Comparison of ENCODE assay signal across 9 cellular contexts in the genomic region with DNA sequence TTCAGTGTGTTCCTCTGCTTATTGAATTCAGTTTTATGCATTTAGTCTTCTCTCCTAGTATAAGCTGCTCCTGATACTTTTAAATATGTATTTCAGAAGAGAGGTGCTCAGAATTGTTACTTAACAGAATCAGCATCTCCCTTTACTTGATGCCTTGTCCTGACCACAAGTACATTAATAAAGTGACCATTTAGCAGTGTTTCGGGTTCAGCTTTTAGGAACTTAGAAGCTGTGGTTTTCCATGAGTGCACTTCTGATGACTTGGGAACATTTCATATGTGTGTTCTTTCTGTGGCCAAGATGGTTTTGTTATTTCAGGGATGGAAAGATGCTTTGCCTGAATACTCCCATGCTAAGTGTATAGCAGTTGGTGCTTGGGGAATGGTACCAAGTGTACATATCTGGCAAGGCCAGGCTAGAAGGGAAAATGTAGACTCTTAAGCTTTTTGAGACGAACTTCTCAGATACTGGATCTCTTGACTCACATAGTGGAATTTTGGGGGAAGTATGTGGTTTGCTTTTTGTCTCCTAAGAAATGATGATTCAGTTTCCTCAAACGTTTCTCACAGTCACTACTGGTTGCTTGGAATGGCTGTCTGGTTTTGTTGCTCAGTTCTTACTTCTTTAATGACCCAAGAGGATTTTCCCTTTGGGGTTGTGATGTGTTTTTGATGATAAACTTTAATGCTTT. TPM values are rescaled to one million over a fixed set of nuclear protein-coding genes. Genes with fewer than 3 reads are reported as not detected.
DNase-seq lines count a peak whose midpoint lies in the region; ATAC-seq and TF ChIP-seq lines count a peak whose summit lies in the region.
"Had no signal": no experiment of that assay in that cellular context is flagged by ENCODE, and none has a peak within 500 bp of the region (broad histone marks: within the 10 kb centered on the region; RNA-seq: fewer than 3 reads in every experiment).

No MANE protein-coding gene starts in this region.

- TF ChIP-seq CTCF in SK-N-SH (IDR thresholded peaks at IDR 0.05): no peak
- TF ChIP-seq CTCF in fibroblast of mammary gland (conservative IDR thresholded peaks at IDR 0.05; ENCODE audit: control insufficient read depth, insufficient read depth, low read depth, low read length): no peak
- no peak for TF ChIP-seq CTCF in GM13977 (IDR thresholded peaks at IDR 0.05; ENCODE audit: extremely low read depth, insufficient read depth, missing control alignments)

- H3K79me2 ChIP-seq in SK-N-SH (ENCODE audit: insufficient read depth): peaks cover 79% of the 10 kb centered on the region

- H3K4me2 ChIP-seq in SK-N-SH: peak overlapping the region; percentile 31; the same call in 1 of the 2 replicates

- peak; percentile 87 for ATAC-seq in stimulated activated naive CD8-positive, alpha-beta T cell treated with anti-CD3 and anti-CD28 coated beads, Interleukin-15, Interleukin-2, amounts not matched to agents 100 U/mL and 50 U/mL, for 24 hours

- DNase-seq in activated naive CD4-positive, alpha-beta T cell (lab: John Stamatoyannopoulos, UW): no peak
- DNase-seq in SK-N-SH (no peak), fibroblast of mammary gland (ENCODE audit: low read depth) (peak; percentile 92), NCI-H2029 treated with DMSO at 0.1 percent for 48 hours (lab: John Stamatoyannopoulos, UW) (no peak), NCI-H2171 treated with DMSO at 0.1 percent for 48 hours (lab: John Stamatoyannopoulos, UW) (no peak), GM13977 (ENCODE audit: low spot score) (no peak)
- DNase-seq in stimulated activated naive CD8-positive, alpha-beta T cell treated with anti-CD3 and anti-CD28 coated beads, Interleukin-15, Interleukin-2, amounts not matched to agents 100 U/mL and 50 U/mL, for 24 hours: no peak
- DNase-seq: NCI-H774 had no signal

- no peaks in the 10 kb centered on the region for H3K9me3 Mint-ChIP-seq in activated naive CD4-positive, alpha-beta T cell treated with anti-CD3 and anti-CD28 coated beads, Interleukin-2, amount 50 U/mL, for 24 hours

- no peaks in the 10 kb centered on the region for H3K9me2 ChIP-seq in SK-N-SH

- H2AFZ ChIP-seq in SK-N-SH (ENCODE audit: low read depth): no peak overlapping the region

- POLR2A ChIA-PET in SK-N-SH (lab: Yijun Ruan, JAX): no interaction called here

- in situ Hi-C loops in GM13977 (cut with MboI; ENCODE audit: low pct_unique_long_range_greater_than_20kb, low sequenced_read_pairs, unreplicated experiment): no loop called here

- H3K36me3 ChIP-seq in SK-N-SH (replicated peaks in 1 of 2; ENCODE audit: control insufficient read depth in 1 of 2, insufficient read depth in 2 of 2, low read length in 1 of 2): peaks cover 27 to 29% of the 10 kb centered on the region in 2 experiments

- H3K27me3 Mint-ChIP-seq in activated naive CD4-positive, alpha-beta T cell treated with anti-CD3 and anti-CD28 coated beads, Interleukin-2, amount 50 U/mL, for 24 hours: no peaks in the 10 kb centered on the region

- H3K27me3 ChIP-seq in SK-N-SH (ENCODE audit: insufficient read depth): no peaks in the 10 kb centered on the region

- peaks cover 52% of the 10 kb centered on the region for H3F3A ChIP-seq in SK-N-SH (replicated peaks; ENCODE audit: insufficient read depth)

- 22% methylated on average over 3 of the region's 3 CpGs for WGBS in SK-N-SH (ENCODE audit: low lambda C conversion rate)

- H4K20me1 ChIP-seq in SK-N-SH (ENCODE audit: insufficient read depth): no peaks in the 10 kb centered on the region

- peak overlapping the region; percentile 43 for H3K27ac Mint-ChIP-seq in activated naive CD4-positive, alpha-beta T cell treated with anti-CD3 and anti-CD28 coated beads, Interleukin-2, amount 50 U/mL, for 24 hours

- peak in 1 of 2 experiments; percentile 69; a peak in 1 of 4 replicates for TF ChIP-seq EP300 in SK-N-SH (IDR thresholded peaks at IDR 0.05; ENCODE audit: borderline replicate concordance in 1 of 2, low read depth in 1 of 2, low read length in 1 of 2)

- H3K9me3 ChIP-seq in SK-N-SH: no peaks in the 10 kb centered on the region

- TF ChIP-seq RAD21 in SK-N-SH (IDR thresholded peaks at IDR 0.05; ENCODE audit: low read length): no peak

- H3K4me1 ChIP-seq in SK-N-SH (ENCODE audit: control insufficient read depth in 1 of 2, insufficient read depth in 2 of 2, low read depth in 1 of 2, low read length in 1 of 2): peaks cover 24 to 54% of the 10 kb centered on the region in 2 experiments

- peaks cover 34% of the 10 kb centered on the region for H3K36me3 Mint-ChIP-seq in activated naive CD4-positive, alpha-beta T cell treated with anti-CD3 and anti-CD28 coated beads, Interleukin-2, amount 50 U/mL, for 24 hours

- H3K9ac ChIP-seq in SK-N-SH: peak overlapping the region; percentile 67

- peaks cover 51% of the 10 kb centered on the region for H3K4me1 Mint-ChIP-seq in activated naive CD4-positive, alpha-beta T cell treated with anti-CD3 and anti-CD28 coated beads, Interleukin-2, amount 50 U/mL, for 24 hours

- peak overlapping the region; percentile 31 for H3K4me3 Mint-ChIP-seq in activated naive CD4-positive, alpha-beta T cell treated with anti-CD3 and anti-CD28 coated beads, Interleukin-2, amount 50 U/mL, for 24 hours

- CTCF ChIA-PET in SK-N-SH (lab: Yijun Ruan, JAX): interaction anchor here (0.8 to 1.6 kb wide), 3 partner anchors 10 to 41 kb away, joined by 4 to 5 read pairs (median 4); partner anchors contain the start of gene SGPL1

- H3K4me3 ChIP-seq in SK-N-SH (ENCODE audit: low read depth in 2 of 2, low read length in 1 of 2) (0 out of 4 replicates have a peak overlapping the region, but pooled peaks of 1 of the 2 experiments have one; percentile 9), fibroblast of mammary gland (ENCODE audit: control insufficient read depth, low read depth, low read length) (no peak overlapping the region)

- peak overlapping the region; percentile 65 to 99 for H3K27ac ChIP-seq in SK-N-SH (ENCODE audit: low read depth in 2 of 2, low read length in 1 of 2)

TF ChIP-seq in SK-N-SH, 30 proteins besides CTCF, POLR2A, EP300 and RAD21 (continues in another document):
- TF ChIP-seq EZH2phosphoT487 (IDR thresholded peaks at IDR 0.05; ENCODE audit: borderline replicate concordance, low read depth) (no peak), MXI1 (IDR thresholded peaks at IDR 0.05; ENCODE audit: low read depth, low read length) (no peak), SIN3A (IDR thresholded peaks at IDR 0.05; ENCODE audit: borderline replicate concordance, low read depth, low read length) (no peak), RFX5 (IDR thresholded peaks at IDR 0.05; ENCODE audit: low read length) (no peak), GABPA (IDR thresholded peaks at IDR 0.05; ENCODE audit: low read depth) (no peak), NFIC (IDR thresholded peaks at IDR 0.05; ENCODE audit: borderline replicate concordance) (peak; percentile 35; the same call in 1 of the 2 replicates), GATA2 (CRISPR knock-in tag; IDR thresholded peaks at IDR 0.05) (no peak), MAX (IDR thresholded peaks at IDR 0.05; ENCODE audit: low read depth) (no peak), RXRA (IDR thresholded peaks at IDR 0.05; ENCODE audit: borderline replicate concordance, low read depth) (no peak; the same call in 1 of the 2 replicates), NRF1 (IDR thresholded peaks at IDR 0.05; ENCODE audit: low read depth, low read length) (no peak), ELF1 (IDR thresholded peaks at IDR 0.05) (no peak), TEAD4 (IDR thresholded peaks at IDR 0.05; ENCODE audit: borderline replicate concordance, insufficient read depth) (0 out of 2 replicates have a peak, but pooled peaks have one; percentile 32), YY1 (IDR thresholded peaks at IDR 0.05; ENCODE audit: low read depth) (no peak; the same call in 1 of the 2 replicates), FOXM1 (IDR thresholded peaks at IDR 0.05; ENCODE audit: low read depth) (0 out of 2 replicates have a peak, but pooled peaks have one; percentile 18), MEF2A (IDR thresholded peaks at IDR 0.05; ENCODE audit: borderline replicate concordance, low read depth) (no peak)
- TF ChIP-seq, protein P1, sequence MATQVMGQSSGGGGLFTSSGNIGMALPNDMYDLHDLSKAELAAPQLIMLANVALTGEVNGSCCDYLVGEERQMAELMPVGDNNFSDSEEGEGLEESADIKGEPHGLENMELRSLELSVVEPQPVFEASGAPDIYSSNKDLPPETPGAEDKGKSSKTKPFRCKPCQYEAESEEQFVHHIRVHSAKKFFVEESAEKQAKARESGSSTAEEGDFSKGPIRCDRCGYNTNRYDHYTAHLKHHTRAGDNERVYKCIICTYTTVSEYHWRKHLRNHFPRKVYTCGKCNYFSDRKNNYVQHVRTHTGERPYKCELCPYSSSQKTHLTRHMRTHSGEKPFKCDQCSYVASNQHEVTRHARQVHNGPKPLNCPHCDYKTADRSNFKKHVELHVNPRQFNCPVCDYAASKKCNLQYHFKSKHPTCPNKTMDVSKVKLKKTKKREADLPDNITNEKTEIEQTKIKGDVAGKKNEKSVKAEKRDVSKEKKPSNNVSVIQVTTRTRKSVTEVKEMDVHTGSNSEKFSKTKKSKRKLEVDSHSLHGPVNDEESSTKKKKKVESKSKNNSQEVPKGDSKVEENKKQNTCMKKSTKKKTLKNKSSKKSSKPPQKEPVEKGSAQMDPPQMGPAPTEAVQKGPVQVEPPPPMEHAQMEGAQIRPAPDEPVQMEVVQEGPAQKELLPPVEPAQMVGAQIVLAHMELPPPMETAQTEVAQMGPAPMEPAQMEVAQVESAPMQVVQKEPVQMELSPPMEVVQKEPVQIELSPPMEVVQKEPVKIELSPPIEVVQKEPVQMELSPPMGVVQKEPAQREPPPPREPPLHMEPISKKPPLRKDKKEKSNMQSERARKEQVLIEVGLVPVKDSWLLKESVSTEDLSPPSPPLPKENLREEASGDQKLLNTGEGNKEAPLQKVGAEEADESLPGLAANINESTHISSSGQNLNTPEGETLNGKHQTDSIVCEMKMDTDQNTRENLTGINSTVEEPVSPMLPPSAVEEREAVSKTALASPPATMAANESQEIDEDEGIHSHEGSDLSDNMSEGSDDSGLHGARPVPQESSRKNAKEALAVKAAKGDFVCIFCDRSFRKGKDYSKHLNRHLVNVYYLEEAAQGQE (IDR thresholded peaks at IDR 0.05; ENCODE audit: low read depth, low read length): no peak

RNA-seq across cellular contexts. Expression of gene SGPL1, which starts 17.2 kb away (rescaled TPM):
- polyA plus RNA-seq in SK-N-SH (2012; rRNA removed): 11.8 and 15.6 TPM in 2 replicates
- polyA plus RNA-seq in SK-N-SH (2012; cell fraction: cytosol; rRNA removed): 14.3 and 14.7 TPM in 2 replicates
- 16.4 and 24.8 TPM in 2 replicates for polyA plus RNA-seq in SK-N-SH (2012; cell fraction: nucleus; rRNA removed)

RNA-seq across cellular contexts. Expression of gene TBATA, which starts 47.8 kb away (rescaled TPM):
- polyA plus RNA-seq in SK-N-SH (2012; rRNA removed): not detected in 2 replicates
- not detected in 2 replicates for polyA plus RNA-seq in SK-N-SH (2012; cell fraction: cytosol; rRNA removed)
- not detected in 2 replicates for polyA plus RNA-seq in SK-N-SH (2012; cell fraction: nucleus; rRNA removed)

RNA-seq across cellular contexts. Expression of gene PCBD1, which starts 55.4 kb away (rescaled TPM):
- 95.9 and 112 TPM in 2 replicates for polyA plus RNA-seq in SK-N-SH (2012; rRNA removed)
- polyA plus RNA-seq in SK-N-SH (2012; cell fraction: cytosol; rRNA removed): 90.1 and 107 TPM in 2 replicates
- 30.8 and 34.7 TPM in 2 replicates for polyA plus RNA-seq in SK-N-SH (2012; cell fraction: nucleus; rRNA removed)
